11 cellular contexts compared by ENCODE assay signal in the genomic region with DNA sequence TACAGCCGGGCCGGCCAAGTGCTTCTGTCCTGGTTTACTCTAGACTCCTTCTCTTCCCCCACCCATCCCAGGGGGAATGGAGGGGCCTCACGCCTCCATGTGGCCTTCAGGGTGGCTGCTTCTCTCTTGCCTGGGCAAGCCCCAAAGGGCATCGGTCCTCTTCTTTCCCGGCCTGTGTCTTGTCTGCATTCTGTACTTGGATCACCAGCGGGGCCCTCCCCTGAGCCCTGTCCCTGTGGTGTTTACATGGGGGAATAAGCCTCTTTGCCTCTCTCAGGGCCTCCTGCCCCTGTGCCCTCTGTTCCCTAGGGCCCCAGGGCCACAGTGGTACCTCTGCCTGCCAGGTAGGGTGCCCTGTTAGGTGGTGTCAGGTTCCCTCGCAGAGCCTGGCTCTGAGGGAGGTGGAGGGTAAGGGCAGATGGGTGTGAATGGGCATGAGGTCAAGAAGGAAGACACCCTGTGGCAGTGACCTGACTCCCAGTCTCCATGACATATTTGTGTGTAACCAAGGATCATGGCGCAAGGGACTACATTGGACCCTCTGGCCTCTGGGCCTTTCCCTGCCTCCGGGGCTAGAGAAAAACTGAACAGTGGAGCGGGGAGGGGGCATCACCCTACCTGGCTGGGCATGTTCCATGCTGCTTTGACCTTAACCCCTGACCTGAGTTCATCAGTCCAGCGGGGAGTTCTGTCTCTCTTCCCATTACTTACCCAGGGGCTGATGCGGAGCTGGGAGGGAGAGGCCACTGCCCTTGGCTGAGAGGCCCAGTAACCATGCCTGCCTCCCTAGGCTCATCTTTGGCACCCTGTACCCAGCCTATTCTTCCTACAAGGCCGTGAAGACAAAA. TPM values are rescaled to one million over a fixed set of nuclear protein-coding genes. Genes with fewer than 3 reads are reported as not detected.
DNase-seq lines count a peak whose midpoint lies in the region; ATAC-seq, FAIRE-seq and TF ChIP-seq lines count a peak whose summit lies in the region.
"Had no signal": no experiment of that assay in that cellular context is flagged by ENCODE, and none has a peak within 500 bp of the region (broad histone marks: within the 10 kb centered on the region; RNA-seq: fewer than 3 reads in every experiment).

No MANE protein-coding gene starts in this region.

- H3K27ac Mint-ChIP-seq in activated CD8-positive, alpha-beta memory T cell treated with anti-CD3 and anti-CD28 coated beads, Interleukin-2, amount 10 ng/mL, durations not matched to agents 7 days and 5 days, result no peak overlapping the region

- POLR2A ChIA-PET in RWPE1 (lab: Yijun Ruan, JAX; ENCODE audit: low non-redundant PET), result no interaction called here

- peaks cover 0 to 33% of the 10 kb centered on the region in 2 donors for H3K36me3 ChIP-seq in gastroesophageal sphincter
- peaks cover 5 to 7% of the 10 kb centered on the region in 2 donors for H3K36me3 ChIP-seq in small intestine (ENCODE audit: control insufficient read depth in 2 of 2, insufficient read depth in 2 of 2, low read length in 2 of 2)

- no peaks in the 10 kb centered on the region for H3K9me3 Mint-ChIP-seq in activated CD8-positive, alpha-beta memory T cell treated with anti-CD3 and anti-CD28 coated beads, Interleukin-2, amount 10 ng/mL, durations not matched to agents 7 days and 5 days (ENCODE audit: low read depth)

- no peak for FAIRE-seq in small intestine (lab: Jason Lieb, UNC)

- H3K4me1 ChIP-seq in gastroesophageal sphincter, result peaks cover 0 to 31% (median 15%) of the 10 kb centered on the region in 3 donors
- peaks cover 2% of the 10 kb centered on the region in 2 donors for H3K4me1 ChIP-seq in small intestine (ENCODE audit: control insufficient read depth in 2 of 2, insufficient read depth in 1 of 2, low read depth in 1 of 2, low read length in 1 of 2)

- peaks cover 13% of the 10 kb centered on the region for H3K4me1 Mint-ChIP-seq in activated CD8-positive, alpha-beta memory T cell treated with anti-CD3 and anti-CD28 coated beads, Interleukin-2, amount 10 ng/mL, durations not matched to agents 7 days and 5 days

- no peak for ATAC-seq in activated CD8-positive, alpha-beta memory T cell treated with anti-CD3 and anti-CD28 coated beads, Interleukin-2, amount 10 ng/mL, durations not matched to agents 7 days and 5 days
- ATAC-seq in gastroesophageal sphincter, result no peak
- no peak for ATAC-seq in sciatic nerve

- intact Hi-C loops in sciatic nerve (cut with DNase I), result no loop called here

- TF ChIP-seq CTCF in RWPE1 (conservative IDR thresholded peaks at IDR 0.05; ENCODE audit: low read depth), result no peak
- TF ChIP-seq CTCF in gastroesophageal sphincter (IDR thresholded peaks at IDR 0.05), result no peak

- H3K36me3 Mint-ChIP-seq in activated CD8-positive, alpha-beta memory T cell treated with anti-CD3 and anti-CD28 coated beads, Interleukin-2, amount 10 ng/mL, durations not matched to agents 7 days and 5 days, result peaks cover 4% of the 10 kb centered on the region

- H3K27ac ChIP-seq in RWPE1 (peak overlapping the region; percentile 38), gastroesophageal sphincter (peak overlapping the region in 3 of 4 donors; percentile 74 to 79 (median 78)), small intestine (ENCODE audit: low read depth in 1 of 2, low read length in 1 of 2) (no peak overlapping the region)

- TF ChIP-seq POLR2A in gastroesophageal sphincter (IDR thresholded peaks at IDR 0.05), result no peak

- peak overlapping the region in 1 of 2 donors; percentile 60 for H3K4me3 ChIP-seq in gastroesophageal sphincter
- H3K4me3 ChIP-seq in small intestine (ENCODE audit: low read depth in 1 of 2, low read length in 2 of 2), result no peak overlapping the region

- WGBS in gastroesophageal sphincter (ENCODE audit: low coverage in 1 of 2), 2 donors, result 69 to 85% methylated on average over 3 to 6 of the region's 13 CpGs
- WGBS in small intestine, 3 donors, result 71 to 82% (median 80%) methylated on average over 12 to 13 of the region's 13 CpGs

- H3K27me3 ChIP-seq in gastroesophageal sphincter (no peaks in the 10 kb centered on the region), small intestine (ENCODE audit: control insufficient read depth in 2 of 2, insufficient read depth in 2 of 2, low read length in 2 of 2) (no peaks in the 10 kb centered on the region)

- H3K4me3 Mint-ChIP-seq in activated CD8-positive, alpha-beta memory T cell treated with anti-CD3 and anti-CD28 coated beads, Interleukin-2, amount 10 ng/mL, durations not matched to agents 7 days and 5 days, result peak overlapping the region; percentile 35

- no peak for TF ChIP-seq EP300 in gastroesophageal sphincter (IDR thresholded peaks at IDR 0.05)

- H3K9me3 ChIP-seq in gastroesophageal sphincter (no peaks in the 10 kb centered on the region), small intestine (ENCODE audit: control insufficient read depth, low read depth) (no peaks in the 10 kb centered on the region)

- CTCF ChIA-PET in activated CD8-positive, alpha-beta memory T cell treated with anti-CD3 and anti-CD28 coated beads, Interleukin-2, amount 10 ng/mL, durations not matched to agents 7 days and 5 days (lab: Charles Lee), result interaction anchor here (5.7 kb wide), 1 partner anchor 8 kb away, joined by 37 read pairs; no protein-coding TSS in a partner anchor
- CTCF ChIA-PET in RWPE1 (lab: Yijun Ruan, JAX), result interaction anchor here (0.9 kb wide), 1 partner anchor 9 kb away, joined by 3 read pairs; no protein-coding TSS in a partner anchor

- peaks cover 7% of the 10 kb centered on the region for H3K27me3 Mint-ChIP-seq in activated CD8-positive, alpha-beta memory T cell treated with anti-CD3 and anti-CD28 coated beads, Interleukin-2, amount 10 ng/mL, durations not matched to agents 7 days and 5 days

- no peak for DNase-seq in activated CD8-positive, alpha-beta memory T cell treated with anti-CD3 and anti-CD28 coated beads, Interleukin-2, amount 10 ng/mL, durations not matched to agents 7 days and 5 days
- no peak for DNase-seq in activated CD8-positive, alpha-beta memory T cell treated with anti-CD3 and anti-CD28 coated beads, Interleukin-2, amount 50 U/mL, for 4 hours
- DNase-seq in RWPE1 (ENCODE audit: low spot score) (no peak), sciatic nerve (ENCODE audit: low spot score) (peak; percentile 28), D341Med (ENCODE audit: low spot score) (no peak), small intestine (no peak), dermis blood vessel endothelial cell (no peak)
- DNase-seq: aorta, left colon, SHP77 had no signal

RNA-seq across cellular contexts. Expression of gene REEP2, which starts 1.6 kb away (rescaled TPM):
- total RNA-seq in activated CD8-positive, alpha-beta memory T cell treated with anti-CD3 and anti-CD28 coated beads, Interleukin-2, amount 10 ng/mL, durations not matched to agents 7 days and 5 days, result 1 to 10 TPM; 1.7 to 5.4 TPM
- 10 to 100 TPM; 16.7 to 45.8 (median 26.3) TPM for total RNA-seq in gastroesophageal sphincter
- total RNA-seq in sciatic nerve, result 5.3 TPM
- polyA plus RNA-seq in small intestine, result 1 to 10 TPM; 2.2 to 6.0 (median 2.7) TPM
- total RNA-seq in dermis blood vessel endothelial cell, result 0.68 and 1.5 TPM in 2 replicates

RNA-seq across cellular contexts. Expression of gene EGR1, which starts 24.8 kb away (rescaled TPM):
- total RNA-seq in activated CD8-positive, alpha-beta memory T cell treated with anti-CD3 and anti-CD28 coated beads, Interleukin-2, amount 10 ng/mL, durations not matched to agents 7 days and 5 days, result 10 to 100 TPM; 10.0 to 10.7 TPM
- total RNA-seq in gastroesophageal sphincter (10 to 100 TPM; 12.0 to 37.3 (median 15.6) TPM), sciatic nerve (137 TPM), dermis blood vessel endothelial cell (0.93 and 4.8 TPM in 2 replicates)
- polyA plus RNA-seq in small intestine, result 100 to 1,000 TPM in 1 of 3 donors, 1 to 10 TPM in 2; 3.4 to 137 (median 4.1) TPM

Comparison
In these comparisons a context has a peak if more than half of its experiments do, and no peak if none do; other contexts are left out.
1. H3K27ac ChIP-seq: peak in RWPE1 (single experiment) and gastroesophageal sphincter (3 of 4); none in small intestine (0 of 2).